9 cellular contexts compared by ENCODE assay signal in genomic region chr4:2483237-2483636, GRCh38. TPM values are rescaled to one million over a fixed set of nuclear protein-coding genes. Genes with fewer than 3 reads are reported as not detected.
A peak's percentile ranks its signal among the peaks of the same experiment; 100 is the strongest.
DNase-seq lines count a peak whose midpoint lies in the region; ATAC-seq and TF ChIP-seq lines count a peak whose summit lies in the region.
"Had no signal": no experiment of that assay in that cellular context is flagged by ENCODE, and none has a peak within 500 bp of the region (broad histone marks: within the 10 kb centered on the region; RNA-seq: fewer than 3 reads in every experiment).

No MANE protein-coding gene starts in this region.

- H3K9me3 ChIP-seq in adipocyte (ENCODE audit: control insufficient read depth, low read length) = no peaks in the 10 kb centered on the region
- no peaks in the 10 kb centered on the region for H3K9me3 ChIP-seq in mucosa of stomach (ENCODE audit: control insufficient read depth, low read length)
- H3K9me3 ChIP-seq in thoracic aorta = no peaks in the 10 kb centered on the region
- H3K9me3 ChIP-seq in effector memory CD4-positive, alpha-beta T cell (ENCODE audit: control insufficient read depth, low read length) = no peaks in the 10 kb centered on the region

- H3K27ac ChIP-seq in thoracic aorta = peak overlapping the region; percentile 3 to 42
- H3K27ac ChIP-seq in effector memory CD4-positive, alpha-beta T cell (ENCODE audit: insufficient read depth, low read length, poor library complexity, severe bottlenecking) = no peak overlapping the region

- no peak for TF ChIP-seq CTCF in thoracic aorta (IDR thresholded peaks at IDR 0.05)

- peak overlapping the region; percentile 12 for H3K4me3 ChIP-seq in adipocyte (ENCODE audit: low read length)
- no peak overlapping the region for H3K4me3 ChIP-seq in mucosa of stomach (ENCODE audit: low read length)
- H3K4me3 ChIP-seq in thoracic aorta = no peak overlapping the region
- no peak overlapping the region for H3K4me3 ChIP-seq in effector memory CD4-positive, alpha-beta T cell (ENCODE audit: insufficient read depth, low read depth, low read length, poor library complexity, severe bottlenecking)

- H3K27me3 ChIP-seq in adipocyte (replicated peaks; ENCODE audit: control insufficient read depth, insufficient read depth, low read length) (no peaks in the 10 kb centered on the region), mucosa of stomach (ENCODE audit: control insufficient read depth, insufficient read depth, low read length) (no peaks in the 10 kb centered on the region), thoracic aorta (replicated peaks; ENCODE audit: insufficient read depth) (no peaks in the 10 kb centered on the region)
- H3K27me3 ChIP-seq in effector memory CD4-positive, alpha-beta T cell (replicated peaks; ENCODE audit: control insufficient read depth, insufficient read depth, low read length, poor library complexity, severe bottlenecking) = no peaks in the 10 kb centered on the region

- peaks cover 7% of the 10 kb centered on the region for H3K36me3 Mint-ChIP-seq in activated naive CD8-positive, alpha-beta T cell treated with anti-CD3 and anti-CD28 coated beads, Interleukin-2, amount 10 ng/mL, durations not matched to agents 7 days and 5 days
- H3K36me3 Mint-ChIP-seq in activated naive CD8-positive, alpha-beta T cell treated with anti-CD3 and anti-CD28 coated beads for 36 hours = peaks cover 32% of the 10 kb centered on the region

- POLR2A ChIA-PET in activated naive CD8-positive, alpha-beta T cell treated with anti-CD3 and anti-CD28 coated beads, Interleukin-2, amount 10 ng/mL, durations not matched to agents 7 days and 5 days (lab: Charles Lee) = interaction anchor here (0.6 to 2.5 kb wide), 2 partner anchors 13 to 14 kb away, joined by 3 to 20 read pairs; partner anchors contain the start of gene RNF4

- H3K9ac ChIP-seq in adipocyte (ENCODE audit: low read length) = no peak overlapping the region
- peak overlapping the region; percentile 45 for H3K9ac ChIP-seq in mucosa of stomach (ENCODE audit: low read length)

- no peaks in the 10 kb centered on the region for H3K36me3 ChIP-seq in adipocyte (ENCODE audit: control insufficient read depth, insufficient read depth, low read length, severe bottlenecking)
- H3K36me3 ChIP-seq in mucosa of stomach (ENCODE audit: control insufficient read depth, insufficient read depth, low read length) = no peaks in the 10 kb centered on the region
- H3K36me3 ChIP-seq in thoracic aorta = no peaks in the 10 kb centered on the region
- H3K36me3 ChIP-seq in effector memory CD4-positive, alpha-beta T cell (ENCODE audit: control insufficient read depth, insufficient read depth, low read length) = no peaks in the 10 kb centered on the region

- peaks cover 75% of the 10 kb centered on the region for H3K4me1 Mint-ChIP-seq in activated naive CD8-positive, alpha-beta T cell treated with anti-CD3 and anti-CD28 coated beads, Interleukin-2, amount 10 ng/mL, durations not matched to agents 7 days and 5 days
- H3K4me1 Mint-ChIP-seq in activated naive CD8-positive, alpha-beta T cell treated with anti-CD3 and anti-CD28 coated beads for 36 hours = peaks cover 88% of the 10 kb centered on the region

- no peaks in the 10 kb centered on the region for H3K9me3 Mint-ChIP-seq in activated naive CD8-positive, alpha-beta T cell treated with anti-CD3 and anti-CD28 coated beads, Interleukin-2, amount 10 ng/mL, durations not matched to agents 7 days and 5 days
- H3K9me3 Mint-ChIP-seq in activated naive CD8-positive, alpha-beta T cell treated with anti-CD3 and anti-CD28 coated beads for 36 hours = no peaks in the 10 kb centered on the region

- peak overlapping the region; percentile 6 for H3K4me3 Mint-ChIP-seq in activated naive CD8-positive, alpha-beta T cell treated with anti-CD3 and anti-CD28 coated beads, Interleukin-2, amount 10 ng/mL, durations not matched to agents 7 days and 5 days
- no peak overlapping the region for H3K4me3 Mint-ChIP-seq in activated naive CD8-positive, alpha-beta T cell treated with anti-CD3 and anti-CD28 coated beads for 36 hours

- DNase-seq in activated naive CD8-positive, alpha-beta T cell treated with anti-CD3 and anti-CD28 coated beads, Interleukin-2, amount 10 ng/mL, durations not matched to agents 7 days and 5 days = no peak
- DNase-seq in activated naive CD8-positive, alpha-beta T cell treated with anti-CD3 and anti-CD28 coated beads for 36 hours = no peak
- DNase-seq in adipocyte (ENCODE audit: low read depth) = no peak
- DNase-seq in thoracic aorta (ENCODE audit: low spot score) = no peak
- no peak for DNase-seq in effector memory CD4-positive, alpha-beta T cell
- no peak for DNase-seq in occipital lobe (lab: John Stamatoyannopoulos, UW)

- no peak overlapping the region for H3K27ac Mint-ChIP-seq in activated naive CD8-positive, alpha-beta T cell treated with anti-CD3 and anti-CD28 coated beads, Interleukin-2, amount 10 ng/mL, durations not matched to agents 7 days and 5 days
- H3K27ac Mint-ChIP-seq in activated naive CD8-positive, alpha-beta T cell treated with anti-CD3 and anti-CD28 coated beads for 36 hours = no peak overlapping the region

- ATAC-seq in activated naive CD8-positive, alpha-beta T cell treated with anti-CD3 and anti-CD28 coated beads, Interleukin-2, amount 10 ng/mL, durations not matched to agents 7 days and 5 days (ENCODE audit: low read depth) = no peak
- ATAC-seq in thoracic aorta (ENCODE audit: insufficient number of reproducible peaks, low FRiP score, low read depth) (no peak), GM18861 (IDR thresholded peaks at IDR 0.05; ENCODE audit: unreplicated experiment) (no peak)
- ATAC-seq: HCT116 had no signal

- H3K27me3 Mint-ChIP-seq in activated naive CD8-positive, alpha-beta T cell treated with anti-CD3 and anti-CD28 coated beads, Interleukin-2, amount 10 ng/mL, durations not matched to agents 7 days and 5 days = no peaks in the 10 kb centered on the region
- no peaks in the 10 kb centered on the region for H3K27me3 Mint-ChIP-seq in activated naive CD8-positive, alpha-beta T cell treated with anti-CD3 and anti-CD28 coated beads for 36 hours

- H3K4me1 ChIP-seq in adipocyte (ENCODE audit: control insufficient read depth, insufficient read depth, low read length) (peaks cover 46% of the 10 kb centered on the region), mucosa of stomach (ENCODE audit: control insufficient read depth, insufficient read depth, low read length) (peaks cover 94% of the 10 kb centered on the region), thoracic aorta (ENCODE audit: control insufficient read depth in 1 of 2, low read depth in 2 of 2) (peaks cover 48 to 56% of the 10 kb centered on the region in 2 donors)
- peaks cover 70% of the 10 kb centered on the region for H3K4me1 ChIP-seq in effector memory CD4-positive, alpha-beta T cell (ENCODE audit: control insufficient read depth, insufficient read depth, low read length, poor library complexity, severe bottlenecking)

RNA-seq across cellular contexts. Expression of gene RNF4, which starts 14.3 kb away (rescaled TPM):
- 100 to 1,000 TPM; 103 to 109 TPM for total RNA-seq in activated naive CD8-positive, alpha-beta T cell treated with anti-CD3 and anti-CD28 coated beads, Interleukin-2, amount 10 ng/mL, durations not matched to agents 7 days and 5 days
- 10 to 100 TPM; 93.3 to 94.5 TPM for total RNA-seq in activated naive CD8-positive, alpha-beta T cell treated with anti-CD3 and anti-CD28 coated beads for 36 hours
- total RNA-seq in thoracic aorta (10 to 100 TPM; 29.8 to 83.1 TPM), occipital lobe (29.6 TPM)

RNA-seq across cellular contexts. Expression of gene FAM193A, which starts 53.2 kb away (rescaled TPM):
- 10 to 100 TPM; 37.0 to 37.7 TPM for total RNA-seq in activated naive CD8-positive, alpha-beta T cell treated with anti-CD3 and anti-CD28 coated beads, Interleukin-2, amount 10 ng/mL, durations not matched to agents 7 days and 5 days
- total RNA-seq in activated naive CD8-positive, alpha-beta T cell treated with anti-CD3 and anti-CD28 coated beads for 36 hours = 10 to 100 TPM; 18.9 TPM
- total RNA-seq in thoracic aorta = 10 to 100 TPM; 22.3 to 42.9 TPM
- 15.0 TPM for total RNA-seq in occipital lobe
